ENCODE assay signal across 1 cellular context in the genomic region with DNA sequence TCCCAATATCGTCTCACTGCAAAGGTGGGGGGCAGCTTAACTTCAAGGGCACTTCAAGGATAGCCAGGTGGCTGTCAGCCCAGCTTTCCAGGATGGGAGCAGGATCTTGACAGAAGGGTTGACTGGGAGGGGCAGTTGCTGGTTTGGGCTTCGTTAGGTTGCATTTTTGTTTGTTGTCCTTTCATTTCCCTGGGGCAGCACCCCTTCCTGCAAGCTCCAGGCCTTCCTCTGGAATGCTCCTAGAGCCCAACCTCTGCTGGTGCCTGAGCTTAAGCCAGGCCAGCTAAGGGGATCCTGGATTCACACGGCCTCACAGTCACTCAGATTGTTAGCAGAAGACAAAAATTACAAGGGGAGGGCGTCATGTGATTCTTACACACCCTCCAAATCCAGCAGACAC.
TF ChIP-seq lines count a peak whose summit lies in the region.

No MANE protein-coding gene starts in this region.

TF ChIP-seq in IMR-90, 13 proteins besides CTCF, POLR2A, EP300 and RAD21:
- TF ChIP-seq, protein P1, sequence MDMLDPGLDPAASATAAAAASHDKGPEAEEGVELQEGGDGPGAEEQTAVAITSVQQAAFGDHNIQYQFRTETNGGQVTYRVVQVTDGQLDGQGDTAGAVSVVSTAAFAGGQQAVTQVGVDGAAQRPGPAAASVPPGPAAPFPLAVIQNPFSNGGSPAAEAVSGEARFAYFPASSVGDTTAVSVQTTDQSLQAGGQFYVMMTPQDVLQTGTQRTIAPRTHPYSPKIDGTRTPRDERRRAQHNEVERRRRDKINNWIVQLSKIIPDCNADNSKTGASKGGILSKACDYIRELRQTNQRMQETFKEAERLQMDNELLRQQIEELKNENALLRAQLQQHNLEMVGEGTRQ (IDR thresholded peaks at IDR 0.05; ENCODE audit: low read depth, low read length), result no peak
- no peak for TF ChIP-seq NFE2L2 (IDR thresholded peaks at IDR 0.05; ENCODE audit: low read depth, low read length)
- TF ChIP-seq MAFK (IDR thresholded peaks at IDR 0.05; ENCODE audit: low read depth, low read length), result no peak
- no peak for TF ChIP-seq BHLHE40 (IDR thresholded peaks at IDR 0.05; ENCODE audit: low read depth, low read length)
- TF ChIP-seq, protein P2, sequence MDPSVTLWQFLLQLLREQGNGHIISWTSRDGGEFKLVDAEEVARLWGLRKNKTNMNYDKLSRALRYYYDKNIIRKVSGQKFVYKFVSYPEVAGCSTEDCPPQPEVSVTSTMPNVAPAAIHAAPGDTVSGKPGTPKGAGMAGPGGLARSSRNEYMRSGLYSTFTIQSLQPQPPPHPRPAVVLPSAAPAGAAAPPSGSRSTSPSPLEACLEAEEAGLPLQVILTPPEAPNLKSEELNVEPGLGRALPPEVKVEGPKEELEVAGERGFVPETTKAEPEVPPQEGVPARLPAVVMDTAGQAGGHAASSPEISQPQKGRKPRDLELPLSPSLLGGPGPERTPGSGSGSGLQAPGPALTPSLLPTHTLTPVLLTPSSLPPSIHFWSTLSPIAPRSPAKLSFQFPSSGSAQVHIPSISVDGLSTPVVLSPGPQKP (IDR thresholded peaks at IDR 0.05; ENCODE audit: borderline replicate concordance, low read depth, low read length), result no peak
- no peak for TF ChIP-seq MAZ (IDR thresholded peaks at IDR 0.05; ENCODE audit: borderline replicate concordance, low read depth, low read length)
- TF ChIP-seq RFX5 (IDR thresholded peaks at IDR 0.05; ENCODE audit: low read depth, low read length), result no peak
- no peak for TF ChIP-seq RCOR1 (IDR thresholded peaks at IDR 0.05; ENCODE audit: insufficient replicate concordance, low read length)
- no peak for TF ChIP-seq SMC3 (IDR thresholded peaks at IDR 0.05; ENCODE audit: low read depth, low read length)
- no peak for TF ChIP-seq MXI1 (IDR thresholded peaks at IDR 0.05; ENCODE audit: borderline replicate concordance, low read depth, low read length)
- no peak for TF ChIP-seq CHD1 (IDR thresholded peaks at IDR 0.05; ENCODE audit: low read depth, low read length)
- TF ChIP-seq CEBPB (IDR thresholded peaks at IDR 0.05; ENCODE audit: low read depth, low read length), result no peak
- no peak for TF ChIP-seq FOS (IDR thresholded peaks at IDR 0.05; ENCODE audit: low read depth, low read length)
TF ChIP-seq in IMR-90: peak in this region for 0.
